ENCODE assay signal across 8 cellular contexts in genomic region chr12:64609543-64610091, GRCh38. TPM values are rescaled to one million over a fixed set of nuclear protein-coding genes. Genes with fewer than 3 reads are reported as not detected.
DNase-seq lines count a peak whose midpoint lies in the region; ATAC-seq, FAIRE-seq and TF ChIP-seq lines count a peak whose summit lies in the region.

No MANE protein-coding gene starts in this region.

- H3K36me3 Mint-ChIP-seq in endothelial cell (ENCODE audit: low read depth, unreplicated experiment) (peaks cover 10% of the 10 kb centered on the region), neural crest cell (ENCODE audit: low read depth) (peaks cover 5% of the 10 kb centered on the region)

- no peak for TF ChIP-seq EP300 in A549 (IDR thresholded peaks at IDR 0.05)

- FAIRE-seq in A549 (lab: Jason Lieb, UNC): no peak

- H3K4me3 Mint-ChIP-seq in endothelial cell (ENCODE audit: unreplicated experiment) (peak overlapping the region; percentile 98), neural crest cell (peak overlapping the region; percentile 96)

- peaks cover 27% of the 10 kb centered on the region for H3K4me1 Mint-ChIP-seq in endothelial cell (ENCODE audit: unreplicated experiment)
- peaks cover 36% of the 10 kb centered on the region for H3K4me1 Mint-ChIP-seq in neural crest cell

- TF ChIP-seq CTCF in A549 (IDR thresholded peaks at IDR 0.05): no peak
- TF ChIP-seq CTCF in GM12864 (IDR thresholded peaks at IDR 0.05; ENCODE audit: low read depth, low read length, missing control alignments): no peak
- no peak for TF ChIP-seq CTCF in endothelial cell (IDR thresholded peaks at IDR 0.05; ENCODE audit: unreplicated experiment)
- no peak for TF ChIP-seq CTCF in neural crest cell (conservative IDR thresholded peaks at IDR 0.05)

- CTCF ChIA-PET in A549 (lab: Yijun Ruan, JAX): interaction anchor here (0.6 to 10.3 kb wide), 17 partner anchors 9 to 606 kb away, joined by 3 to 123 read pairs (median 5); no protein-coding TSS in a partner anchor

- no peak for TF ChIP-seq POLR2A in A549 (IDR thresholded peaks at IDR 0.05; ENCODE audit: low read length)

- no peaks in the 10 kb centered on the region for H3K9me3 Mint-ChIP-seq in endothelial cell (ENCODE audit: unreplicated experiment)
- H3K9me3 Mint-ChIP-seq in neural crest cell: no peaks in the 10 kb centered on the region

- POLR2A ChIA-PET in A549 (lab: Yijun Ruan, JAX): interaction anchor here (0.6 to 2.1 kb wide), 6 partner anchors 16 to 121 kb away, joined by 3 to 12 read pairs (median 7); no protein-coding TSS in a partner anchor

- H3K9me3 ChIP-seq in A549: no peaks in the 10 kb centered on the region
- H3K9me3 ChIP-seq in SJSA1 (replicated peaks): no peaks in the 10 kb centered on the region

- H3K27ac Mint-ChIP-seq in endothelial cell (ENCODE audit: unreplicated experiment): peak overlapping the region; percentile 96
- H3K27ac Mint-ChIP-seq in neural crest cell (ENCODE audit: unreplicated experiment): peak overlapping the region; percentile 93

- peak; percentile 11 to 17; a peak in 5 of 6 replicates for ATAC-seq in A549
- ATAC-seq in GM21528 (IDR thresholded peaks at IDR 0.05; ENCODE audit: low FRiP score, unreplicated experiment): no peak
- no peak for ATAC-seq in HG03095 (IDR thresholded peaks at IDR 0.05; ENCODE audit: unreplicated experiment)

- 2% methylated on average over 15 of the region's 15 CpGs for WGBS in A549 (ENCODE audit: missing lambda C conversion rate)

- peak in 1 of 2 experiments; percentile 50 for DNase-seq in A549 (ENCODE audit: low read depth in 1 of 2, low spot score in 1 of 2)
- DNase-seq in GM12864 (ENCODE audit: low read depth): no peak
- DNase-seq in SJSA1 (ENCODE audit: low read depth in 1 of 2, low spot score in 2 of 2): no peak
- peak; percentile 18 for DNase-seq in endothelial cell (ENCODE audit: low spot score)
- DNase-seq in neural crest cell (ENCODE audit: low read depth, low spot score): no peak
- DNase-seq in nucleus accumbens (lab: John Stamatoyannopoulos, UW): no peak

- H3K4me3 ChIP-seq in A549 (peak overlapping the region; percentile 73), GM12864 (ENCODE audit: low read depth, low read length) (peak overlapping the region; percentile 80), SJSA1 (peak overlapping the region; percentile 98)

- peak overlapping the region; percentile 76 for H3K4me2 ChIP-seq in A549

- H3K4me1 ChIP-seq in A549: peaks cover 19% of the 10 kb centered on the region
- peaks cover 13% of the 10 kb centered on the region for H3K4me1 ChIP-seq in SJSA1 (replicated peaks)

- TF ChIP-seq RAD21 in A549 (conservative IDR thresholded peaks at IDR 0.05 in 1 of 2, IDR thresholded peaks at IDR 0.05 in 1 of 2): no peak

- H3K27ac ChIP-seq in A549 (peak overlapping the region; percentile 83 to 96), SJSA1 (peak overlapping the region; percentile 71)

- H3K27me3 Mint-ChIP-seq in endothelial cell (ENCODE audit: unreplicated experiment): peaks cover 10% of the 10 kb centered on the region
- H3K27me3 Mint-ChIP-seq in neural crest cell (ENCODE audit: low read depth): no peaks in the 10 kb centered on the region

- H3K36me3 ChIP-seq in SJSA1: peaks cover 8% of the 10 kb centered on the region

- H3K27me3 ChIP-seq in SJSA1 (replicated peaks): no peaks in the 10 kb centered on the region

TF ChIP-seq in A549, 52 proteins besides CTCF, POLR2A, EP300 and RAD21:
- TF ChIP-seq FOXS1 (CRISPR knock-in tag; IDR thresholded peaks at IDR 0.05) (no peak), HEYL (CRISPR knock-in tag; IDR thresholded peaks at IDR 0.05) (0 out of 2 replicates have a peak, but pooled peaks have one; percentile 58)
TF ChIP-seq in A549: peak in this region for 1.

RNA-seq across cellular contexts. Expression of gene RASSF3, which starts 0.7 kb away (rescaled TPM):
- 35.4 and 40.1 TPM in 2 replicates for polyA plus RNA-seq in A549 (2011; rRNA removed)
- 15.4 and 24.1 TPM in 2 replicates for polyA plus RNA-seq in A549 (2012; cell fraction: cytosol; rRNA removed)
- 9.9 and 12.2 TPM in 2 replicates for polyA plus RNA-seq in A549 (2012; cell fraction: nucleus; rRNA removed)
- 19.6 to 20.5 TPM (median 19.7 TPM) in 3 replicates for polyA plus RNA-seq in A549 (2017; fragmentation: RNase III; extraction: RNeasy Plus Mini Kit Qiagen cat#74134 plus additional on column Dnase treatment)
- polyA minus RNA-seq in A549 (2011; rRNA and poly(A)+ RNA removed): 58.8 and 66.8 TPM in 2 replicates
- 10.7 and 13.7 TPM in 2 replicates for total RNA-seq in SJSA1 (2014; rRNA removed; shearing (Covaris generic))
- 43.5 TPM for total RNA-seq in endothelial cell (ENCODE audit: unreplicated experiment)
- 18.1 and 19.0 TPM in 2 replicates for total RNA-seq in neural crest cell

Comparison
In these comparisons a context has a peak if more than half of its experiments do, and no peak if none do; other contexts are left out.
1. ATAC-seq: peak in A549 (2 of 2); none in GM21528 (single experiment) and HG03095 (single experiment).
2. Peak in every context shown above with its lines, with median percentiles within 50 percentile points of each other: H3K4me3 ChIP-seq.